ENCODE assay signal across 8 cellular contexts in the genomic region with DNA sequence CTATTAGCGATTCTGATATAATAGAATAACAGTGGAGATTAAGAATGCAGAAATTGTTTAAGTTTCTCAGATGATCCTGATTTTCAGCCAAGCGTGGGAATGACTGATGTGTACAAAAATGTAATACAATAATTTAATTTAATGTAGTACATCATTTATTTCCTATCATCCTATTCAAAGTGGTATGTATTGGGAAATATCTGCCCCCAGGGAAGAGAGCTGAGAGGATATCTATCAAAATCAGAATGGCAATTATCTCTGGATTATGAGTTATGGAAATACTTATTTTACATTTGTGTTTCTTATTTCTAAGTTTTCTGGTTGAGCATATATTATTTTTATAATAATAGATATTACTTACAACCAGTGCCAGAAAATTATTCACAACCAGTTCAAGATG. TPM values are rescaled to one million over a fixed set of nuclear protein-coding genes. Genes with fewer than 3 reads are reported as not detected.
"Had no signal": no experiment of that assay in that cellular context is flagged by ENCODE, and none has a peak within 500 bp of the region (broad histone marks: within the 10 kb centered on the region; RNA-seq: fewer than 3 reads in every experiment).

No MANE protein-coding gene starts in this region.

- H3K4me3 Mint-ChIP-seq: IgD-negative memory B cell had no signal

- H3K4me3 ChIP-seq: K562 had no signal

- H3K4me1 Mint-ChIP-seq: IgD-negative memory B cell had no signal

- ATAC-seq: HepG2, K562 had no signal

- DNase-seq: IMR-90, KBM-7 had no signal

- H3K27ac Mint-ChIP-seq: IgD-negative memory B cell had no signal

- H3K27ac ChIP-seq: HL-60 had no signal

- H3K36me3 Mint-ChIP-seq: IgD-negative memory B cell had no signal

- H3K9me3 Mint-ChIP-seq: IgD-negative memory B cell had no signal

RNA-seq across cellular contexts. Expression of gene FABP2, which starts 3.9 kb away (rescaled TPM):
- total RNA-seq: HT-29, HT1080, IMR-90, K562 had no signal
- polyA plus RNA-seq: IgD-negative memory B cell, IMR-90, K562 had no signal
